In the genomic region with DNA sequence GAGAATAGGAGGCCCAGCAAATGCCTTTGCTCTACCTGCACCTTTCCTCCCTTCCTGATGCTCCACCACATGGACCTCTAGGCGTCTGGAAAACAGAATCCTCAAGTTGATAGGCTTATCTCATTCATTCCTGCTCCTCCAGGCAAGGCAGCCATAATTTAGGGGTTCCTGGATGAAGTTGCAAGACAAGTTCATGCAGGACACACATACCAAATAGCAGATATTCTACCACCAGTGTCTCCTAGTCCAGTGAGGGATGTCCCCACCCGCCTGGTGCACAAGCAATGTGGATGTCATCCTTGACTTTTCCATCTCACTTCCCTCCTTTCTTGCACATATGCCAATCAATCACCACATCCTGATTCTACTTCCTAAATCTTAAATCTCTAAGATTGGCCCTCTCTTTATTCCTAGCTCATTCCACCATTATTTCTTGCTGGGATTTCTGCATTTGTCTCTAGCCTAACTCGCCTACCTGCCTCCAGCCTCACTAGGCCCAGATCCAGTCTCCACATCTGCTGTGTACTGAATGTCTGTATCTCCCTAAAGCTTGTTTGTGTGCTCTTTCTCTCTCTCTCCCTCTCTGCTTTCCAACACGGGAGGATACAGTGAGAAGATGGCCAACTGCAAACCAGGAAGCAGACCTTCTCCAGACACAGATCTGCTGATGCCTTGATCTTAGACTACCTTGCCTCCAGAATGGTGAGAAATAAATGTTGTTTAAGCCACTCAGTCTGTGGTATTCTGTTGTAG, we compare ENCODE assay signal across 11 cellular contexts. TPM values are rescaled to one million over a fixed set of nuclear protein-coding genes. Genes with fewer than 3 reads are reported as not detected.
A peak's percentile ranks its signal among the peaks of the same experiment; 100 is the strongest.
DNase-seq lines count a peak whose midpoint lies in the region; ATAC-seq and TF ChIP-seq lines count a peak whose summit lies in the region.
"Had no signal": no experiment of that assay in that cellular context is flagged by ENCODE, and none has a peak within 500 bp of the region (broad histone marks: within the 10 kb centered on the region; RNA-seq: fewer than 3 reads in every experiment).

No MANE protein-coding gene starts in this region.

- H3K27ac ChIP-seq in lower lobe of right lung (peak overlapping the region; percentile 7), thymus (ENCODE audit: low read depth) (peak overlapping the region; percentile 8)

- WGBS in thymus = 81% methylated on average over 4 of the region's 4 CpGs

- H3K9me3 ChIP-seq in lower lobe of right lung (no peaks in the 10 kb centered on the region), thymus (ENCODE audit: control insufficient read depth) (no peaks in the 10 kb centered on the region)
- H3K9me3 ChIP-seq: uterus had no signal

- H3K36me3 Mint-ChIP-seq in activated T-cell treated with anti-CD3 and anti-CD28 coated beads, Interleukin-2, amount 50 U/mL, for 4 hours (ENCODE audit: insufficient read depth) = peaks cover 8% of the 10 kb centered on the region
- peaks cover 39% of the 10 kb centered on the region for H3K36me3 Mint-ChIP-seq in activated T-helper 17 cell treated with anti-CD3 and anti-CD28 coated beads, Interleukin-2, amount 50 U/mL, for 72 hours (ENCODE audit: low read depth)

- H3K4me3 ChIP-seq in lower lobe of right lung = no peak overlapping the region
- H3K4me3 ChIP-seq in thymus (ENCODE audit: low read length) = no peak overlapping the region
- H3K4me3 ChIP-seq: uterus had no signal

- no peak for ATAC-seq in activated T-cell treated with anti-CD3 and anti-CD28 coated beads, Interleukin-2, amount 50 U/mL, for 4 hours
- ATAC-seq in activated T-helper 17 cell treated with anti-CD3 and anti-CD28 coated beads, Interleukin-2, amount 50 U/mL, for 72 hours (replicated peaks) = no peak
- no peak for ATAC-seq in lower lobe of right lung

- H3K4me3 Mint-ChIP-seq in activated T-cell treated with anti-CD3 and anti-CD28 coated beads, Interleukin-2, amount 50 U/mL, for 4 hours = peak overlapping the region; percentile 87
- peak overlapping the region; percentile 82 for H3K4me3 Mint-ChIP-seq in activated T-helper 17 cell treated with anti-CD3 and anti-CD28 coated beads, Interleukin-2, amount 50 U/mL, for 72 hours

- no peak for DNase-seq in activated T-cell treated with anti-CD3 and anti-CD28 coated beads, Interleukin-2, amount 50 U/mL, for 4 hours
- DNase-seq in activated T-cell treated with anti-CD3 and anti-CD28 coated beads, Interleukin-2, amount 50 U/mL, for 1 hour = no peak
- DNase-seq in lower lobe of right lung (no peak), epidermal melanocyte (ENCODE audit: insufficient read length, low spot score) (no peak), NOMO-1 (lab: John Stamatoyannopoulos, UW; ENCODE audit: unreplicated experiment in 2 of 2) (no peak), cerebellar nuclear complex (lab: John Stamatoyannopoulos, UW) (no peak)
- DNase-seq: occipital lobe, RPMI8226, uterus had no signal

- peaks cover 7% of the 10 kb centered on the region for H3K36me3 ChIP-seq in lower lobe of right lung
- H3K36me3 ChIP-seq in thymus (ENCODE audit: control insufficient read depth, insufficient read depth) = peaks cover 3% of the 10 kb centered on the region
- H3K36me3 ChIP-seq: uterus had no signal

- H3K27me3 ChIP-seq in lower lobe of right lung (ENCODE audit: low read depth) (no peaks in the 10 kb centered on the region), thymus (ENCODE audit: control insufficient read depth, insufficient read depth) (no peaks in the 10 kb centered on the region)
- H3K27me3 ChIP-seq: uterus had no signal

- no peaks in the 10 kb centered on the region for H3K27me3 Mint-ChIP-seq in activated T-cell treated with anti-CD3 and anti-CD28 coated beads, Interleukin-2, amount 50 U/mL, for 4 hours (ENCODE audit: low read depth)
- H3K27me3 Mint-ChIP-seq in activated T-helper 17 cell treated with anti-CD3 and anti-CD28 coated beads, Interleukin-2, amount 50 U/mL, for 72 hours = no peaks in the 10 kb centered on the region

- peaks cover 73% of the 10 kb centered on the region for H3K4me1 ChIP-seq in lower lobe of right lung
- H3K4me1 ChIP-seq in thymus (ENCODE audit: control insufficient read depth, insufficient read depth, low read length) = peaks cover 65% of the 10 kb centered on the region

- peak overlapping the region; percentile 68 for H3K27ac Mint-ChIP-seq in activated T-helper 17 cell treated with anti-CD3 and anti-CD28 coated beads, Interleukin-2, amount 50 U/mL, for 72 hours

- intact Hi-C loops in lower lobe of right lung (cut with DNase I) = no loop called here

- H3K9me3 Mint-ChIP-seq in activated T-cell treated with anti-CD3 and anti-CD28 coated beads, Interleukin-2, amount 50 U/mL, for 4 hours = no peaks in the 10 kb centered on the region
- H3K9me3 Mint-ChIP-seq in activated T-helper 17 cell treated with anti-CD3 and anti-CD28 coated beads, Interleukin-2, amount 50 U/mL, for 72 hours = no peaks in the 10 kb centered on the region

- no peak for TF ChIP-seq CTCF in lower lobe of right lung (IDR thresholded peaks at IDR 0.05)

- H3K4me1 Mint-ChIP-seq in activated T-cell treated with anti-CD3 and anti-CD28 coated beads, Interleukin-2, amount 50 U/mL, for 4 hours (ENCODE audit: low read depth) = peaks cover 81% of the 10 kb centered on the region
- peaks cover 62% of the 10 kb centered on the region for H3K4me1 Mint-ChIP-seq in activated T-helper 17 cell treated with anti-CD3 and anti-CD28 coated beads, Interleukin-2, amount 50 U/mL, for 72 hours

RNA-seq across cellular contexts. Expression of a gene that starts 40.5 kb away (rescaled TPM):
- total RNA-seq in activated T-cell treated with anti-CD3 and anti-CD28 coated beads, Interleukin-2, amount 50 U/mL, for 4 hours = under 1 TPM; 0.05 to 0.20 (median 0.08) TPM
- under 1 TPM; 0.06 to 0.24 TPM for total RNA-seq in activated T-helper 17 cell treated with anti-CD3 and anti-CD28 coated beads, Interleukin-2, amount 50 U/mL, for 72 hours
- total RNA-seq in lower lobe of right lung = 44.6 TPM
- 14.5 TPM for polyA plus RNA-seq in thymus

Comparison
In these comparisons a context has a peak if more than half of its experiments do, and no peak if none do; other contexts are left out.
1. RNA of a gene that starts 40.5 kb away (total RNA-seq): 44.6 TPM in lower lobe of right lung (single experiment); 0.06 to 0.24 TPM in activated T-helper 17 cell treated with anti-CD3 and anti-CD28 coated beads, Interleukin-2, amount 50 U/mL, for 72 hours and 0.05 to 0.20 TPM in activated T-cell treated with anti-CD3 and anti-CD28 coated beads, Interleukin-2, amount 50 U/mL, for 4 hours; every median in the first group is over 10 times any median in the second.